20 cellular contexts compared by ENCODE assay signal in the genomic region with DNA sequence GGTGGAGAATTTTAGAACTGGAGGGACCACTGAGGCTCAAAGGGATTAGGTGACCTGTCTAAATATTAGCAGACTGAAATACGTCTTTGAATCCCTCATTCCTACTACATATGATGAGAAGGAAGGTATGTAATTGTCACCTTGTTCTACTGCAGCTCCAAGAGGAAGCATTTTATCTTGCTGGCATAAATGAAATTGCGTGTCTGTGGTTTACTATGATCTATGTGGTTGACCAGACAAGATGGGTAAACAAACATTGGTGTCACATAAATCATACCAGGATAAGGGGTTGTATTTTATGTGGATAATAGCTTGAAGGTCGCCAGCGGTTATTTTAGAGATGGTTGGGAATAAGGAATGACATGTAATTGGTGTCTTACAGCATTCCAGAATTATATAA.
"Had no signal": no experiment of that assay in that cellular context is flagged by ENCODE, and none has a peak within 500 bp of the region (broad histone marks: within the 10 kb centered on the region; RNA-seq: fewer than 3 reads in every experiment).

No MANE protein-coding gene starts in this region.

- DNase-seq: activated T-cell treated with anti-CD3 and anti-CD28 coated beads, Interleukin-2, amount 50 U/mL, for 24 hours; effector memory CD8-positive, alpha-beta T cell; foreskin melanocyte; immature natural killer cell; lower lobe of right lung; mesendoderm; mucosa of descending colon; nucleus accumbens; right lobe of liver; small intestine; stimulated activated CD4-positive, alpha-beta T cell treated with anti-CD3 and anti-CD28 coated beads, Interleukin-2, amount 100 ng/mL, for 24 hours; stomach; transverse colon; uterus had no signal

- ATAC-seq: activated naive CD4-positive, alpha-beta T cell treated with anti-CD3 and anti-CD28 coated beads, Interleukin-2, amount 50 U/mL, for 72 hours; activated T-helper 17 cell treated with anti-CD3 and anti-CD28 coated beads, Interleukin-2, amount 50 U/mL, for 72 hours; effector memory CD8-positive, alpha-beta T cell; esophagus mucosa; left lobe of liver; lower lobe of right lung; mucosa of descending colon; right lobe of liver; stimulated activated memory B cell treated with anti-CD40 and anti-IgM and Interleukin-4, amounts not matched to agents 10 μg/mL and 1 μg/mL and 100 μg/mL, for 72 hours; WTC11 had no signal
